Comparison of ENCODE assay signal across 1 cellular context in genomic region chr17:50681260-50682200, GRCh38.
TF ChIP-seq lines count a peak whose summit lies in the region.

No MANE protein-coding gene starts in this region.

TF ChIP-seq in HepG2, 621 proteins besides CTCF, POLR2A, EP300 and RAD21 (continued from another document and continues in another):
- no peak for TF ChIP-seq SNAPC4 (CRISPR knock-in tag; IDR thresholded peaks at IDR 0.05)
- no peak for TF ChIP-seq AHR (CRISPR knock-in tag; IDR thresholded peaks at IDR 0.05)
- TF ChIP-seq ZFP1 (CRISPR knock-in tag; IDR thresholded peaks at IDR 0.05): no peak
- no peak for TF ChIP-seq ZNF768 (CRISPR knock-in tag; IDR thresholded peaks at IDR 0.05)
- TF ChIP-seq TCF7 (IDR thresholded peaks at IDR 0.05; ENCODE audit: low read depth): no peak
- TF ChIP-seq ZNF468 (CRISPR knock-in tag; IDR thresholded peaks at IDR 0.05): no peak
- no peak for TF ChIP-seq ZNF230 (CRISPR knock-in tag; IDR thresholded peaks at IDR 0.05)
- TF ChIP-seq ZFP37 (CRISPR knock-in tag; IDR thresholded peaks at IDR 0.05; ENCODE audit: borderline replicate concordance): no peak
- TF ChIP-seq ZNF7 (CRISPR knock-in tag; IDR thresholded peaks at IDR 0.05): no peak
- no peak for TF ChIP-seq ZNF274 (CRISPR knock-in tag; IDR thresholded peaks at IDR 0.05)
- TF ChIP-seq SMYD3 (CRISPR knock-in tag; IDR thresholded peaks at IDR 0.05): peak; percentile 49; the same call in 1 of the 2 replicates
- no peak for TF ChIP-seq KLF6 (CRISPR knock-in tag; IDR thresholded peaks at IDR 0.05)
- TF ChIP-seq GLI4 (CRISPR knock-in tag; IDR thresholded peaks at IDR 0.05; ENCODE audit: borderline replicate concordance): no peak
- TF ChIP-seq, protein P1, sequence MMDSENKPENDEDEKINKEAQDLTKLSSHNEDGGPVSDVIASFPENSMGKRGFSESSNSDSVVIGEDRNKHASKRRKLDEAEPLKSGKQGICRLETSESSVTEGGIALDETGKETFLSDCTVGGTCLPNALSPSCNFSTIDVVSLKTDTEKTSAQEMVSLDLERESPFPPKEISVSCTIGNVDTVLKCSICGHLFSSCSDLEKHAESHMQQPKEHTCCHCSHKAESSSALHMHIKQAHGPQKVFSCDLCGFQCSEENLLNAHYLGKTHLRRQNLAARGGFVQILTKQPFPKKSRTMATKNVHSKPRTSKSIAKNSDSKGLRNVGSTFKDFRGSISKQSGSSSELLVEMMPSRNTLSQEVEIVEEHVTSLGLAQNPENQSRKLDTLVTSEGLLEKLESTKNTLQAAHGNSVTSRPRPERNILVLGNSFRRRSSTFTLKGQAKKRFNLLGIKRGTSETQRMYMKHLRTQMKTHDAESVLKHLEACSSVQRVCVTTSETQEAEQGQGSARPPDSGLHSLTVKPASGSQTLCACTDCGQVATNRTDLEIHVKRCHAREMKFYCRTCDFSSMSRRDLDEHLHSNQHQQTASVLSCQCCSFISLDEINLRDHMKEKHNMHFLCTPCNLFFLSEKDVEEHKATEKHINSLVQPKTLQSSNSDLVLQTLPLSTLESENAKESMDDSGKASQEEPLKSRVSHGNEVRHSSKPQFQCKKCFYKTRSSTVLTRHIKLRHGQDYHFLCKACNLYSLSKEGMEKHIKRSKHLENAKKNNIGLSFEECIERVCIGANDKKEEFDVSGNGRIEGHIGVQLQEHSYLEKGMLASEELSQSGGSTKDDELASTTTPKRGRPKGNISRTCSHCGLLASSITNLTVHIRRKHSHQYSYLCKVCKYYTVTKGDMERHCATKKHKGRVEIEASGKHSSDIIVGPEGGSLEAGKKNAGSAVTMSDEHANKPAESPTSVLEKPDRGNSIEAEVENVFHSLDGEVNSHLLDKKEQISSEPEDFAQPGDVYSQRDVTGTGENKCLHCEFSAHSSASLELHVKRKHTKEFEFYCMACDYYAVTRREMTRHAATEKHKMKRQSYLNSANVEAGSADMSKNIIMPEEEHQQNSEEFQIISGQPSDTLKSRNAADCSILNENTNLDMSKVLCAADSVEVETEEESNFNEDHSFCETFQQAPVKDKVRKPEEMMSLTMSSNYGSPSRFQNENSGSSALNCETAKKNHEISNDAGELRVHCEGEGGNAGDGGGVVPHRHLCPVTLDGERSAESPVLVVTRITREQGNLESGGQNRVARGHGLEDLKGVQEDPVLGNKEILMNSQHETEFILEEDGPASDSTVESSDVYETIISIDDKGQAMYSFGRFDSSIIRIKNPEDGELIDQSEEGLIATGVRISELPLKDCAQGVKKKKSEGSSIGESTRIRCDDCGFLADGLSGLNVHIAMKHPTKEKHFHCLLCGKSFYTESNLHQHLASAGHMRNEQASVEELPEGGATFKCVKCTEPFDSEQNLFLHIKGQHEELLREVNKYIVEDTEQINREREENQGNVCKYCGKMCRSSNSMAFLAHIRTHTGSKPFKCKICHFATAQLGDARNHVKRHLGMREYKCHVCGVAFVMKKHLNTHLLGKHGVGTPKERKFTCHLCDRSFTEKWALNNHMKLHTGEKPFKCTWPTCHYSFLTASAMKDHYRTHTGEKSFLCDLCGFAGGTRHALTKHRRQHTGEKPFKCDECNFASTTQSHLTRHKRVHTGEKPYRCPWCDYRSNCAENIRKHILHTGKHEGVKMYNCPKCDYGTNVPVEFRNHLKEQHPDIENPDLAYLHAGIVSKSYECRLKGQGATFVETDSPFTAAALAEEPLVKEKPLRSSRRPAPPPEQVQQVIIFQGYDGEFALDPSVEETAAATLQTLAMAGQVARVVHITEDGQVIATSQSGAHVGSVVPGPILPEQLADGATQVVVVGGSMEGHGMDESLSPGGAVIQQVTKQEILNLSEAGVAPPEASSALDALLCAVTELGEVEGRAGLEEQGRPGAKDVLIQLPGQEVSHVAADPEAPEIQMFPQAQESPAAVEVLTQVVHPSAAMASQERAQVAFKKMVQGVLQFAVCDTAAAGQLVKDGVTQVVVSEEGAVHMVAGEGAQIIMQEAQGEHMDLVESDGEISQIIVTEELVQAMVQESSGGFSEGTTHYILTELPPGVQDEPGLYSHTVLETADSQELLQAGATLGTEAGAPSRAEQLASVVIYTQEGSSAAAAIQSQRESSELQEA (CRISPR knock-in tag; IDR thresholded peaks at IDR 0.05; ENCODE audit: not compliant biosample characterization): peak; percentile 37
- no peak for TF ChIP-seq KLF11 (CRISPR knock-in tag; IDR thresholded peaks at IDR 0.05)
- no peak for TF ChIP-seq ARHGAP35 (CRISPR knock-in tag; IDR thresholded peaks at IDR 0.05; ENCODE audit: borderline replicate concordance)
- TF ChIP-seq, protein P2, sequence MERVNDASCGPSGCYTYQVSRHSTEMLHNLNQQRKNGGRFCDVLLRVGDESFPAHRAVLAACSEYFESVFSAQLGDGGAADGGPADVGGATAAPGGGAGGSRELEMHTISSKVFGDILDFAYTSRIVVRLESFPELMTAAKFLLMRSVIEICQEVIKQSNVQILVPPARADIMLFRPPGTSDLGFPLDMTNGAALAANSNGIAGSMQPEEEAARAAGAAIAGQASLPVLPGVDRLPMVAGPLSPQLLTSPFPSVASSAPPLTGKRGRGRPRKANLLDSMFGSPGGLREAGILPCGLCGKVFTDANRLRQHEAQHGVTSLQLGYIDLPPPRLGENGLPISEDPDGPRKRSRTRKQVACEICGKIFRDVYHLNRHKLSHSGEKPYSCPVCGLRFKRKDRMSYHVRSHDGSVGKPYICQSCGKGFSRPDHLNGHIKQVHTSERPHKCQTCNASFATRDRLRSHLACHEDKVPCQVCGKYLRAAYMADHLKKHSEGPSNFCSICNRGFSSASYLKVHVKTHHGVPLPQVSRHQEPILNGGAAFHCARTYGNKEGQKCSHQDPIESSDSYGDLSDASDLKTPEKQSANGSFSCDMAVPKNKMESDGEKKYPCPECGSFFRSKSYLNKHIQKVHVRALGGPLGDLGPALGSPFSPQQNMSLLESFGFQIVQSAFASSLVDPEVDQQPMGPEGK (CRISPR knock-in tag; IDR thresholded peaks at IDR 0.05): peak; percentile 49
- TF ChIP-seq RBAK (CRISPR knock-in tag; IDR thresholded peaks at IDR 0.05): no peak
- TF ChIP-seq GTF2F1 (IDR thresholded peaks at IDR 0.05; ENCODE audit: low read length): no peak
- no peak for TF ChIP-seq ZNF101 (CRISPR knock-in tag; IDR thresholded peaks at IDR 0.05; ENCODE audit: borderline replicate concordance, low read depth)
- no peak for TF ChIP-seq REXO4 (CRISPR knock-in tag; IDR thresholded peaks at IDR 0.05; ENCODE audit: borderline replicate concordance)
- no peak for TF ChIP-seq ARNTL (CRISPR knock-in tag; IDR thresholded peaks at IDR 0.05)
- TF ChIP-seq ZNF121 (CRISPR knock-in tag; IDR thresholded peaks at IDR 0.05): no peak
- TF ChIP-seq NFIB (CRISPR knock-in tag; IDR thresholded peaks at IDR 0.05; ENCODE audit: borderline replicate concordance): no peak
- no peak for TF ChIP-seq SOX6 (IDR thresholded peaks at IDR 0.05)
- 0 out of 2 replicates have a peak, but pooled peaks have one; percentile 13 for TF ChIP-seq SOX6 (CRISPR knock-in tag; IDR thresholded peaks at IDR 0.05)
- no peak; the same call in 1 of the 2 replicates for TF ChIP-seq ARID4A (CRISPR knock-in tag; IDR thresholded peaks at IDR 0.05; ENCODE audit: borderline replicate concordance)
- no peak for TF ChIP-seq RARG (CRISPR knock-in tag; IDR thresholded peaks at IDR 0.05; ENCODE audit: low read depth)
- no peak for TF ChIP-seq ZNF615 (CRISPR knock-in tag; IDR thresholded peaks at IDR 0.05; ENCODE audit: borderline replicate concordance)
- 0 out of 2 replicates have a peak, but pooled peaks have one; percentile 24 for TF ChIP-seq KDM4B (CRISPR knock-in tag; IDR thresholded peaks at IDR 0.05)
- TF ChIP-seq XBP1 (CRISPR knock-in tag; IDR thresholded peaks at IDR 0.05): no peak
- no peak for TF ChIP-seq ZNF792 (CRISPR knock-in tag; IDR thresholded peaks at IDR 0.05)
- TF ChIP-seq TP53 (CRISPR knock-in tag; conservative IDR thresholded peaks at IDR 0.05): no peak
- TF ChIP-seq ATAD3A (CRISPR knock-in tag; IDR thresholded peaks at IDR 0.05): no peak
- TF ChIP-seq, protein P3, sequence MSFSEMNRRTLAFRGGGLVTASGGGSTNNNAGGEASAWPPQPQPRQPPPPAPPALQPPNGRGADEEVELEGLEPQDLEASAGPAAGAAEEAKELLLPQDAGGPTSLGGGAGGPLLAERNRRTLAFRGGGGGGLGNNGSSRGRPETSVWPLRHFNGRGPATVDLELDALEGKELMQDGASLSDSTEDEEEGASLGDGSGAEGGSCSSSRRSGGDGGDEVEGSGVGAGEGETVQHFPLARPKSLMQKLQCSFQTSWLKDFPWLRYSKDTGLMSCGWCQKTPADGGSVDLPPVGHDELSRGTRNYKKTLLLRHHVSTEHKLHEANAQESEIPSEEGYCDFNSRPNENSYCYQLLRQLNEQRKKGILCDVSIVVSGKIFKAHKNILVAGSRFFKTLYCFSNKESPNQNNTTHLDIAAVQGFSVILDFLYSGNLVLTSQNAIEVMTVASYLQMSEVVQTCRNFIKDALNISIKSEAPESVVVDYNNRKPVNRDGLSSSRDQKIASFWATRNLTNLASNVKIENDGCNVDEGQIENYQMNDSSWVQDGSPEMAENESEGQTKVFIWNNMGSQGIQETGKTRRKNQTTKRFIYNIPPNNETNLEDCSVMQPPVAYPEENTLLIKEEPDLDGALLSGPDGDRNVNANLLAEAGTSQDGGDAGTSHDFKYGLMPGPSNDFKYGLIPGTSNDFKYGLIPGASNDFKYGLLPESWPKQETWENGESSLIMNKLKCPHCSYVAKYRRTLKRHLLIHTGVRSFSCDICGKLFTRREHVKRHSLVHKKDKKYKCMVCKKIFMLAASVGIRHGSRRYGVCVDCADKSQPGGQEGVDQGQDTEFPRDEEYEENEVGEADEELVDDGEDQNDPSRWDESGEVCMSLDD (CRISPR knock-in tag; IDR thresholded peaks at IDR 0.05; ENCODE audit: borderline replicate concordance): no peak
- TF ChIP-seq, protein P4, sequence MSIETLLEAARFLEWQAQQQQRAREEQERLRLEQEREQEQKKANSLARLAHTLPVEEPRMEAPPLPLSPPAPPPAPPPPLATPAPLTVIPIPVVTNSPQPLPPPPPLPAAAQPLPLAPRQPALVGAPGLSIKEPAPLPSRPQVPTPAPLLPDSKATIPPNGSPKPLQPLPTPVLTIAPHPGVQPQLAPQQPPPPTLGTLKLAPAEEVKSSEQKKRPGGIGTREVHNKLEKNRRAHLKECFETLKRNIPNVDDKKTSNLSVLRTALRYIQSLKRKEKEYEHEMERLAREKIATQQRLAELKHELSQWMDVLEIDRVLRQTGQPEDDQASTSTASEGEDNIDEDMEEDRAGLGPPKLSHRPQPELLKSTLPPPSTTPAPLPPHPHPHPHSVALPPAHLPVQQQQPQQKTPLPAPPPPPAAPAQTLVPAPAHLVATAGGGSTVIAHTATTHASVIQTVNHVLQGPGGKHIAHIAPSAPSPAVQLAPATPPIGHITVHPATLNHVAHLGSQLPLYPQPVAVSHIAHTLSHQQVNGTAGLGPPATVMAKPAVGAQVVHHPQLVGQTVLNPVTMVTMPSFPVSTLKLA (IDR thresholded peaks at IDR 0.05): no peak
- TF ChIP-seq ETV6 (CRISPR knock-in tag; conservative IDR thresholded peaks at IDR 0.05): no peak
- TF ChIP-seq POLR2AphosphoS2 (IDR thresholded peaks at IDR 0.05; ENCODE audit: low read depth, low read length): no peak
- TF ChIP-seq POLR2G (IDR thresholded peaks at IDR 0.05; ENCODE audit: low read depth, low read length): no peak
- no peak for TF ChIP-seq ZNF619 (CRISPR knock-in tag; IDR thresholded peaks at IDR 0.05)
